Comparison of ENCODE assay signal across 1 cellular context in the genomic region with DNA sequence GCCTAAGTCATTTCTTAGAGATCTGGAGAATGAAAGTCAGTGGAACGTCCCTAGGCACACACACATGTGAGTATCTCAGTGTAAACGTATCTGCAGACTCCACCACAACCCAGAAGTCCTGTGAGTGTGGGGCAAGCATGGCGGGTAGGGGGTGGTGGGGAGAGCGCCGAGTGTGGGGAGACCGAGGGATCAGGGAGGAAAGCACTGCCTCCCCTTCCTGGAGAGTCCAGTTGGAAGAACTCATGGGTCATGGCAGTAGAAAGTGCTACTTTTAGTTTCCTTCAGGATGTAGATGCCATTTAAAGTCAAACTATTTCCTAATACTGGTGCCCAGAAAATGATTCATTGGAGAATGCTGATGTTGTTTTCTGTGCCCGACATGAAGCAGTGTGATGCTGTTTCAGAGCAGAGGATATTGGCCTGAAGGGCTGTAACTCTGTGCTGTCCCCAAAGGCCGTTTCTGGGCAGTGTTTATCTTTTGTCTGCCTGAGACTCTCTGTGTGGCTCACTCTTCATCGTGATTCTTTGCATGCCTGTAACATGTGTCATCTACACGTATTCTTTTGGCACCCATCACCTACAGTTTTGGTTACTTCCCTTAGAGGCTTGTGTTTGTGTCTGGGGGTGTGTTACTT.
TF ChIP-seq lines count a peak whose summit lies in the region.

No MANE protein-coding gene starts in this region.

TF ChIP-seq in IMR-90, 13 proteins besides CTCF, POLR2A, EP300 and RAD21:
- TF ChIP-seq MAFK (IDR thresholded peaks at IDR 0.05; ENCODE audit: low read depth, low read length) (peak; percentile 26; the same call in 1 of the 2 replicates), SMC3 (IDR thresholded peaks at IDR 0.05; ENCODE audit: low read depth, low read length) (peak; percentile 16; the same call in 1 of the 2 replicates), RFX5 (IDR thresholded peaks at IDR 0.05; ENCODE audit: low read depth, low read length) (no peak), USF2 (IDR thresholded peaks at IDR 0.05; ENCODE audit: low read depth, low read length) (no peak), CEBPB (IDR thresholded peaks at IDR 0.05; ENCODE audit: low read depth, low read length) (peak; percentile 69), BHLHE40 (IDR thresholded peaks at IDR 0.05; ENCODE audit: low read depth, low read length) (peak; percentile 31; the same call in 1 of the 2 replicates), NFE2L2 (IDR thresholded peaks at IDR 0.05; ENCODE audit: low read depth, low read length) (0 out of 2 replicates have a peak, but pooled peaks have one; percentile 1), RCOR1 (IDR thresholded peaks at IDR 0.05; ENCODE audit: insufficient replicate concordance, low read length) (no peak)
